Comparison of ENCODE assay signal across 11 cellular contexts in genomic region chr12:77231548-77231947, GRCh38.
DNase-seq lines count a peak whose midpoint lies in the region; ATAC-seq and TF ChIP-seq lines count a peak whose summit lies in the region.
"Had no signal": no experiment of that assay in that cellular context is flagged by ENCODE, and none has a peak within 500 bp of the region (broad histone marks: within the 10 kb centered on the region; RNA-seq: fewer than 3 reads in every experiment).

No MANE protein-coding gene starts in this region.

- no peak for TF ChIP-seq CTCF in fibroblast of villous mesenchyme (IDR thresholded peaks at IDR 0.05; ENCODE audit: insufficient read depth, low read depth, low read length)

- DNase-seq in EL (peak; percentile 47), T1000 (lab: John Stamatoyannopoulos, UW) (peak; percentile 4), fibroblast of villous mesenchyme (ENCODE audit: low read depth) (peak; percentile 30), renal cortical epithelial cell (ENCODE audit: low read depth) (peak; percentile 9), NCI-H748 treated with DMSO at 0.1 percent for 48 hours (lab: John Stamatoyannopoulos, UW) (no peak), hippocampal formation (lab: John Stamatoyannopoulos, UW) (no peak)
- no peak for DNase-seq in activated CD4-positive, alpha-beta T cell treated with anti-CD3 and anti-CD28 coated beads for 4 hours
- DNase-seq: activated CD4-positive, alpha-beta T cell treated with anti-CD3 and anti-CD28 coated beads, Interleukin-2, amount 10 ng/mL, durations not matched to agents 7 days and 5 days; NCI-H82; stimulated activated CD4-positive, alpha-beta T cell treated with anti-CD3 and anti-CD28 coated beads, Interleukin-2, amount 100 ng/mL, for 48 hours had no signal

- ATAC-seq in GM18520 (IDR thresholded peaks at IDR 0.05; ENCODE audit: unreplicated experiment), result no peak

- no peak overlapping the region for H3K4me3 ChIP-seq in fibroblast of villous mesenchyme (ENCODE audit: low read depth, low read length)

Comparison
In these comparisons a context has a peak if more than half of its experiments do, and no peak if none do; other contexts are left out.
1. DNase-seq: peak in EL (single experiment), T1000 (single experiment), fibroblast of villous mesenchyme (single experiment) and renal cortical epithelial cell (single experiment); none in NCI-H748 treated with DMSO at 0.1 percent for 48 hours (single experiment), activated CD4-positive, alpha-beta T cell treated with anti-CD3 and anti-CD28 coated beads for 4 hours (0 of 2) and hippocampal formation (0 of 2).